ENCODE assay signal across 10 cellular contexts in the genomic region with DNA sequence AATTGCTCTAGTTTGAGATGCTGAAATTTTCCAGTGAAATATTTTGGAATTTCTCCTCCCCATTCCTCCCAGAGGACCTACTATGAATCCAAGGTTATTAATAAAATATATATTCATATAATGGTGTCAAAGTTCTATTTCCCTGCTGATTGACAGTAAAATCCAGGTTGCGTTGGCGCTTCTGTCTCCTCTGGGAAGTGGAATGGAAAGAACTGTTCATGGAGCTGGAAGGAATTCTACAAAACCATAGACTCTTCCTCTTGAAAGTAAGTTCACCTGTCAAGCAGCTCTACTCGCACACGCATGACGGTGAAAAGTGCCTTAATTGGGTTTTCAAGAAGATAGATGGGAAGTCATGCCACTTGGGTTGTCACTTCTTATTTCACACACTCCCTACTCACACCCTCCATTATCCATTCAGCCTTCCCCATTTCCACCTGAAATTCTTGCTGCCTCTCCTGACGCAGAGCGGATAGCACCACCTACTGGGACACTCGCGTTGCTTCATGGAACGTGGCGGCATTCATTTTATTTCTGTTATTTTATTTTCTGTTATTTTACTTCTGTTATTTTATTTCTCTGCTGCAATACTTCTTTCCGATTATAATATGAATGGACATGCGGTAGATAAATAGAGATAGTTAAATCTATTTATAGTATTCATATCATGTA.
A peak's percentile ranks its signal among the peaks of the same experiment; 100 is the strongest.
DNase-seq lines count a peak whose midpoint lies in the region; ATAC-seq and TF ChIP-seq lines count a peak whose summit lies in the region.
"Had no signal": no experiment of that assay in that cellular context is flagged by ENCODE, and none has a peak within 500 bp of the region (broad histone marks: within the 10 kb centered on the region; RNA-seq: fewer than 3 reads in every experiment).

No MANE protein-coding gene starts in this region.

- H3K4me1 ChIP-seq in DND-41 (ENCODE audit: insufficient read depth, low read length): no peaks in the 10 kb centered on the region
- H3K4me1 ChIP-seq: SJSA1 had no signal

- H3K4me3 ChIP-seq in DND-41 (ENCODE audit: low read depth in 1 of 2, low read length in 2 of 2) (no peak overlapping the region), astrocyte of the spinal cord (ENCODE audit: low read depth, low read length) (no peak overlapping the region)
- H3K4me3 ChIP-seq: SJSA1 had no signal

- no peak overlapping the region for H3K4me2 ChIP-seq in DND-41 (ENCODE audit: insufficient read depth, low read length)

- in situ Hi-C loops in astrocyte of the spinal cord (cut with HindIII; ENCODE audit: low sequenced_read_pairs): no loop called here

- H3K36me3 ChIP-seq in DND-41 (ENCODE audit: insufficient read depth, low read length): no peaks in the 10 kb centered on the region
- H3K36me3 ChIP-seq: SJSA1 had no signal

- H3K9me3 ChIP-seq in DND-41 (ENCODE audit: insufficient read depth, low read length, severe bottlenecking): no peaks in the 10 kb centered on the region
- H3K9me3 ChIP-seq: SJSA1 had no signal

- H2AFZ ChIP-seq in DND-41 (ENCODE audit: low read depth, low read length): no peak overlapping the region

- DNase-seq in DND-41: no peak
- peak; percentile 0 for DNase-seq in HuH-7 (ENCODE audit: low spot score)
- DNase-seq in astrocyte of the spinal cord (ENCODE audit: low read depth, low spot score): peak; percentile 1
- DNase-seq in mesothelial cell of epicardium (ENCODE audit: low spot score in 2 of 2, unreplicated experiment in 2 of 2): peak in 1 of 2 experiments; percentile 41
- DNase-seq in germinal center (ENCODE audit: low spot score): no peak
- DNase-seq in NAMALWA (ENCODE audit: low spot score): no peak
- DNase-seq: naive B cell had no signal

- H4K20me1 ChIP-seq in DND-41 (ENCODE audit: insufficient read depth, low read length): no peaks in the 10 kb centered on the region

- ATAC-seq in DND-41 (ENCODE audit: insufficient read depth, low read depth) (no peak), HG03108 (IDR thresholded peaks at IDR 0.05; ENCODE audit: unreplicated experiment) (no peak), GM19463 (IDR thresholded peaks at IDR 0.05; ENCODE audit: unreplicated experiment) (no peak)

- H3K27me3 Mint-ChIP-seq in mesothelial cell of epicardium (ENCODE audit: low read depth): peaks cover 5% of the 10 kb centered on the region
- H3K27me3 Mint-ChIP-seq: naive B cell had no signal

- H3K9ac ChIP-seq in DND-41 (ENCODE audit: low read depth, low read length): no peak overlapping the region

- no peaks in the 10 kb centered on the region for H3K27me3 ChIP-seq in DND-41 (ENCODE audit: insufficient read depth, low read length, poor library complexity)
- H3K27me3 ChIP-seq: SJSA1 had no signal

- H3K9me3 Mint-ChIP-seq in mesothelial cell of epicardium: no peaks in the 10 kb centered on the region
- H3K9me3 Mint-ChIP-seq: naive B cell had no signal

- H3K4me1 Mint-ChIP-seq in mesothelial cell of epicardium: no peaks in the 10 kb centered on the region
- H3K4me1 Mint-ChIP-seq: naive B cell had no signal

- H3K27ac Mint-ChIP-seq in mesothelial cell of epicardium: no peak overlapping the region
- H3K27ac Mint-ChIP-seq: naive B cell had no signal

- no peaks in the 10 kb centered on the region for H3K79me2 ChIP-seq in DND-41 (ENCODE audit: insufficient read depth, low read length)

- TF ChIP-seq CTCF in DND-41 (IDR thresholded peaks at IDR 0.05; ENCODE audit: borderline replicate concordance, extremely low read depth, low read length, poor library complexity, severe bottlenecking): peak; percentile 38
- peak; percentile 53 for TF ChIP-seq CTCF in astrocyte of the spinal cord (IDR thresholded peaks at IDR 0.05; ENCODE audit: low read depth, low read length)
- TF ChIP-seq CTCF in mesothelial cell of epicardium (IDR thresholded peaks at IDR 0.05; ENCODE audit: unreplicated experiment): peak; percentile 73

- no peak overlapping the region for H3K4me3 Mint-ChIP-seq in mesothelial cell of epicardium
- H3K4me3 Mint-ChIP-seq: naive B cell had no signal

- no peak overlapping the region for H3K27ac ChIP-seq in DND-41 (ENCODE audit: low read length)
- H3K27ac ChIP-seq: SJSA1 had no signal

- H3K36me3 Mint-ChIP-seq in mesothelial cell of epicardium: no peaks in the 10 kb centered on the region
- H3K36me3 Mint-ChIP-seq: naive B cell had no signal

Comparison
In these comparisons a context has a peak if more than half of its experiments do, and no peak if none do; other contexts are left out.
1. DNase-seq: peak in HuH-7 (single experiment) and astrocyte of the spinal cord (single experiment); none in DND-41 (single experiment), germinal center (single experiment) and NAMALWA (single experiment).
2. Peak in every context shown above with its lines, with median percentiles within 50 percentile points of each other: CTCF ChIP-seq.